In the genomic region with DNA sequence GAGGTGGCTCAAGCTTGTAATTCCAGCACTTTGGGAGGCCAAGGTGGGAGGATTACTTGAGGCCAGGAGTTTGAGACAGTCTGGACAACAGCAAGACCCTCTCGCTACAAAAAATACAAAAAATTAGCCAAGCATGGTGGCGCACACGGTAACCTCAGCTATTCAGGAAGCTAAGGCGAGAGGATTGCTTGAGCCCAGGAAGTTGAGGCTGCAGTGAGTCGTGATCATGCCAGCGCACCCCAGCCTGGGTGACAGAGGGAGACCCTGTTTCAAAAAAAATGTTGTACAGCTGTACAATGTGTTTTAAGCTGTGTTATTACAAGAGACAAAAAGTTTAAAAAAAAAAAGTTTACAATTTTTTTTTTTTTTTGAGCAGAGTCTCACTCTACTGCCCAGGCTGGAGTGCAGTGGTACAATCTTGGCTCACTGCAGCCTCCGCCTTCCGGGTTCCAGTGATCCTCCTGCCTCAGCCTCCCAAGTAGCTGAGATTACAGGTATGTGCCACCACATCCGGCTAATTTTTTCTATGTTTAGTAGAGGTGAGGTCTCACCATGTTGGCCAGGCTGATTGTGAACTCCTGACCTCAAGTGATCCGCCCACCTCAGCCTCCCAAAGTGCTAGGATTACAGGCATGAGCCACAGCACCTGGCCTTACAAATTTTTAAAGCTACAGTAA, we compare ENCODE assay signal across 1 cellular context. TPM values are rescaled to one million over a fixed set of nuclear protein-coding genes. Genes with fewer than 3 reads are reported as not detected.
"Had no signal": no experiment of that assay in that cellular context is flagged by ENCODE, and none has a peak within 500 bp of the region (broad histone marks: within the 10 kb centered on the region; RNA-seq: fewer than 3 reads in every experiment).

No MANE protein-coding gene starts in this region.

RNA-seq across cellular contexts. Expression of gene PRPH, which starts 37.3 kb away (rescaled TPM):
- polyA plus RNA-seq: IgD-negative memory B cell had no signal
